In genomic region chr2:29759342-29759741, GRCh38 we compare ENCODE assay signal across 15 cellular contexts.
DNase-seq lines count a peak whose midpoint lies in the region; ATAC-seq lines count a peak whose summit lies in the region.
"Had no signal": no experiment of that assay in that cellular context is flagged by ENCODE, and none has a peak within 500 bp of the region (broad histone marks: within the 10 kb centered on the region; RNA-seq: fewer than 3 reads in every experiment).

No MANE protein-coding gene starts in this region.

- DNase-seq in SK-N-DZ (ENCODE audit: low spot score), result peak; percentile 72
- peak; percentile 66 for DNase-seq in adipocyte (ENCODE audit: low read depth)
- peak; percentile 36 for DNase-seq in left kidney (ENCODE audit: low read depth, low spot score)
- DNase-seq in NCI-H748 treated with DMSO at 0.1 percent for 48 hours (lab: John Stamatoyannopoulos, UW), result no peak
- DNase-seq in T-helper 9 cell, result no peak
- DNase-seq: Caco-2; CD4-positive, CD25-positive, alpha-beta regulatory T cell; CD8-positive, alpha-beta T cell; DMS153; DND-41; GOT3; HFFc6 had no signal

- H3K9ac ChIP-seq in adipocyte (ENCODE audit: low read length), result no peak overlapping the region
- H3K9ac ChIP-seq: BLaER1 had no signal

- H3K27me3 ChIP-seq in adipocyte (replicated peaks; ENCODE audit: control insufficient read depth, insufficient read depth, low read length), result no peaks in the 10 kb centered on the region
- H3K27me3 ChIP-seq: BLaER1 had no signal

- H3K9me3 ChIP-seq in adipocyte (ENCODE audit: control insufficient read depth, low read length), result no peaks in the 10 kb centered on the region
- H3K9me3 ChIP-seq: BLaER1, Caco-2, HAP-1 had no signal

- H3K36me3 ChIP-seq in adipocyte (ENCODE audit: control insufficient read depth, insufficient read depth, low read length, severe bottlenecking), result no peaks in the 10 kb centered on the region
- H3K36me3 ChIP-seq: BLaER1, HAP-1 had no signal

- ATAC-seq in GM21528 (IDR thresholded peaks at IDR 0.05; ENCODE audit: low FRiP score, unreplicated experiment), result no peak
- ATAC-seq: CD8-positive, alpha-beta T cell had no signal

- H3K4me3 ChIP-seq in adipocyte (ENCODE audit: low read length), result no peak overlapping the region
- H3K4me3 ChIP-seq: BLaER1, HAP-1 had no signal

- peaks cover 18% of the 10 kb centered on the region for H3K4me1 ChIP-seq in adipocyte (ENCODE audit: control insufficient read depth, insufficient read depth, low read length)
- H3K4me1 ChIP-seq: BLaER1, Caco-2, HAP-1 had no signal

Comparison
In these comparisons a context has a peak if more than half of its experiments do, and no peak if none do; other contexts are left out.
1. DNase-seq: peak in SK-N-DZ (single experiment), adipocyte (single experiment) and left kidney (single experiment); none in NCI-H748 treated with DMSO at 0.1 percent for 48 hours (single experiment) and T-helper 9 cell (single experiment).